Comparison of ENCODE assay signal across 23 cellular contexts in the genomic region with DNA sequence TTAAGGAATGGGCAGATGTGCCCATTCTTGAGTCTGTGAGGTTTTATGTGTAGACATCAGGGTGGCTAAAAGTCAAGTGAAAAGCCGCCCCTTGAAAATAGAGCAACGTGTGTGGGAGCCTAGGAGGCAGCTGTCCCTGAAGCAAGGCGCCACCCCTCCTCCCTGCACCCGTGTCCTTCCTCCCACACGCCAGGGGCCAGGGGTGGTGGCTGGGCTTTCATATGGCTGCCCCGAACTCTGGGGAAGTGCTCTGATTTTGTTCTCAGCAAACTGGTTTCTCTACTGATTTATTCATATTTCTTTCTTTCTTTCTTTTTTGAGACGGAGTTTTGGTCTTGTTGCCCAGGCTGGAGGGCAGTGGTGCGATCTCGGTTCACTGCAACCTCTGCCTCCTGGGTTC. TPM values are rescaled to one million over a fixed set of nuclear protein-coding genes. Genes with fewer than 3 reads are reported as not detected.
A peak's percentile ranks its signal among the peaks of the same experiment; 100 is the strongest.
DNase-seq lines count a peak whose midpoint lies in the region; ATAC-seq and TF ChIP-seq lines count a peak whose summit lies in the region.
"Had no signal": no experiment of that assay in that cellular context is flagged by ENCODE, and none has a peak within 500 bp of the region (broad histone marks: within the 10 kb centered on the region; RNA-seq: fewer than 3 reads in every experiment).

No MANE protein-coding gene starts in this region.

- H3K4me3 ChIP-seq in HEK293 (ENCODE audit: low read depth, low read length) (no peak overlapping the region), skin epidermis (no peak overlapping the region)

- H3K4me1 ChIP-seq in HEK293 (ENCODE audit: control insufficient read depth, insufficient read depth, low read length) (no peaks in the 10 kb centered on the region), foreskin keratinocyte (peaks cover 17% of the 10 kb centered on the region)

- peaks cover 0 to 12% of the 10 kb centered on the region in 2 experiments; a peak in 2 of 3 replicates for H3K36me3 ChIP-seq in HEK293 (ENCODE audit: control insufficient read depth in 2 of 2, insufficient read depth in 1 of 2, low read length in 2 of 2)

- DNase-seq in RWPE1 (ENCODE audit: low spot score): no peak
- no peak for DNase-seq in foreskin keratinocyte
- no peak for DNase-seq in NCI-H446 treated with DMSO at 0.1 percent for 48 hours (lab: John Stamatoyannopoulos, UW)
- DNase-seq: activated CD4-positive, alpha-beta T cell treated with anti-CD3 and anti-CD28 coated beads for 4 hours; activated naive CD4-positive, alpha-beta T cell treated with anti-CD3 and anti-CD28 coated beads for 36 hours; activated T-cell treated with anti-CD3 and anti-CD28 coated beads, Interleukin-2, amount 50 U/mL, for 48 hours; amniotic stem cell; CD4-positive, CD25-positive, alpha-beta regulatory T cell; hippocampal formation; MM.1S; NCI-H187; NCI-H345; retina; T-helper 1 cell had no signal

- ATAC-seq in foreskin keratinocyte: no peak
- ATAC-seq in HG03025 (IDR thresholded peaks at IDR 0.05; ENCODE audit: low FRiP score, unreplicated experiment): no peak
- ATAC-seq in HG03565 (IDR thresholded peaks at IDR 0.05; ENCODE audit: unreplicated experiment): no peak
- ATAC-seq: Right ventricle myocardium inferior had no signal

- no peaks in the 10 kb centered on the region for H3K27me3 ChIP-seq in foreskin keratinocyte

- TF ChIP-seq CTCF in HEK293 (tag by site-specific recombination; IDR thresholded peaks at IDR 0.05): no peak
- TF ChIP-seq CTCF in RWPE1 (conservative IDR thresholded peaks at IDR 0.05; ENCODE audit: low read depth): no peak
- no peak for TF ChIP-seq CTCF in foreskin keratinocyte (conservative IDR thresholded peaks at IDR 0.05)

- CTCF ChIA-PET in HEK293 (lab: Yijun Ruan, JAX) (no interaction called here), RWPE1 (lab: Yijun Ruan, JAX) (no interaction called here)

- H3K27ac ChIP-seq in HEK293 (ENCODE audit: extremely low read depth, low read depth, low read length): no peak overlapping the region
- peak overlapping the region; percentile 97 for H3K27ac ChIP-seq in RWPE1
- H3K27ac ChIP-seq in foreskin keratinocyte: peak overlapping the region; percentile 99
- peak overlapping the region in 19 of 21 experiments; percentile 49 to 90 (median 75) for H3K27ac ChIP-seq in skin epidermis

- no peaks in the 10 kb centered on the region for H3K9me3 ChIP-seq in HEK293 (ENCODE audit: control insufficient read depth, insufficient read depth, low read depth, low read length)

- POLR2A ChIA-PET in HEK293 (lab: Yijun Ruan, JAX): no interaction called here
- POLR2A ChIA-PET in RWPE1 (lab: Yijun Ruan, JAX; ENCODE audit: low non-redundant PET): no interaction called here

TF ChIP-seq in HEK293, 187 proteins besides CTCF, POLR2A, EP300 and RAD21:
- TF ChIP-seq ZNF423 (tag by site-specific recombination; IDR thresholded peaks at IDR 0.05) (no peak), EGR2 (tag by site-specific recombination; IDR thresholded peaks at IDR 0.05; ENCODE audit: low read depth) (peak; percentile 67; the same call in 1 of the 2 replicates), ZFHX2 (tag by site-specific recombination; conservative IDR thresholded peaks at IDR 0.05) (peak; percentile 71), ZNF549 (tag by site-specific recombination; IDR thresholded peaks at IDR 0.05) (no peak), ZNF341 (tag by site-specific recombination; IDR thresholded peaks at IDR 0.05; ENCODE audit: low read depth) (peak; percentile 63), ZNF560 (tag by site-specific recombination; IDR thresholded peaks at IDR 0.05; ENCODE audit: borderline replicate concordance) (no peak)

RNA-seq across cellular contexts. Expression of gene ZNF750, which starts 4.7 kb away (rescaled TPM):
- total RNA-seq in foreskin keratinocyte: 0.18 and 0.27 TPM in 2 replicates
- 0.12 TPM in 2 replicates for polyA plus RNA-seq in foreskin keratinocyte
- total RNA-seq: activated naive CD4-positive, alpha-beta T cell treated with anti-CD3 and anti-CD28 coated beads for 36 hours; CD4-positive, CD25-positive, alpha-beta regulatory T cell; fibroblast of villous mesenchyme; OCI-LY7; omental fat pad; Right ventricle myocardium inferior had no signal
- polyA plus RNA-seq: IgD-negative memory B cell had no signal
